Comparison of ENCODE assay signal across 25 cellular contexts in genomic region chr18:7089369-7089768, GRCh38. TPM values are rescaled to one million over a fixed set of nuclear protein-coding genes. Genes with fewer than 3 reads are reported as not detected.
"Had no signal": no experiment of that assay in that cellular context is flagged by ENCODE, and none has a peak within 500 bp of the region (broad histone marks: within the 10 kb centered on the region; RNA-seq: fewer than 3 reads in every experiment).

No MANE protein-coding gene starts in this region.

- H3K4me3 Mint-ChIP-seq: activated CD4-positive, alpha-beta memory T cell treated with anti-CD3 and anti-CD28 coated beads, Interleukin-2, amount 10 ng/mL, durations not matched to agents 7 days and 5 days; activated CD4-positive, alpha-beta T cell treated with anti-CD3 and anti-CD28 coated beads, Interleukin-2, amount 10 ng/mL, durations not matched to agents 7 days and 5 days; activated naive CD4-positive, alpha-beta T cell treated with anti-CD3 and anti-CD28 coated beads, Interleukin-2, amount 10 ng/mL, durations not matched to agents 7 days and 5 days; activated naive CD8-positive, alpha-beta T cell treated with anti-CD3 and anti-CD28 coated beads, Interleukin-2, amount 10 ng/mL, durations not matched to agents 7 days and 5 days; activated T-cell treated with anti-CD3 and anti-CD28 coated beads, Interleukin-2, amount 50 U/mL, for 24 hours; naive thymus-derived CD8-positive, alpha-beta T cell; stimulated activated effector memory CD8-positive, alpha-beta T cell treated with anti-CD3 and anti-CD28 coated beads, Interleukin-12 subunit alpha, Interleukin-12 subunit beta, amount 100 ng/mL, for 72 hours; stimulated activated naive CD8-positive, alpha-beta T cell treated with anti-CD3 and anti-CD28 coated beads, Interleukin-15, Interleukin-2, amounts not matched to agents 100 ng/mL and 50 ng/mL, for 24 hours had no signal

- ATAC-seq: esophagus mucosa; foreskin keratinocyte; left colon; naive thymus-derived CD8-positive, alpha-beta T cell; pancreas; psoas muscle; stimulated activated effector memory CD8-positive, alpha-beta T cell treated with anti-CD3 and anti-CD28 coated beads, Interleukin-12 subunit alpha, Interleukin-12 subunit beta, amount 100 ng/mL, for 72 hours; upper lobe of right lung had no signal

- H3K27me3 Mint-ChIP-seq: activated CD4-positive, alpha-beta memory T cell treated with anti-CD3 and anti-CD28 coated beads, Interleukin-2, amount 10 ng/mL, durations not matched to agents 7 days and 5 days; activated CD4-positive, alpha-beta T cell treated with anti-CD3 and anti-CD28 coated beads, Interleukin-2, amount 10 ng/mL, durations not matched to agents 7 days and 5 days; activated naive CD4-positive, alpha-beta T cell treated with anti-CD3 and anti-CD28 coated beads, Interleukin-2, amount 10 ng/mL, durations not matched to agents 7 days and 5 days; activated naive CD8-positive, alpha-beta T cell treated with anti-CD3 and anti-CD28 coated beads, Interleukin-2, amount 10 ng/mL, durations not matched to agents 7 days and 5 days; activated T-cell treated with anti-CD3 and anti-CD28 coated beads, Interleukin-2, amount 50 U/mL, for 24 hours; stimulated activated naive CD8-positive, alpha-beta T cell treated with anti-CD3 and anti-CD28 coated beads, Interleukin-15, Interleukin-2, amounts not matched to agents 100 ng/mL and 50 ng/mL, for 24 hours had no signal

- H3K4me1 ChIP-seq: pancreas, psoas muscle, upper lobe of right lung had no signal

- H3K4me3 ChIP-seq: ascending aorta, pancreas, psoas muscle, sigmoid colon, upper lobe of right lung had no signal

- H3K9me3 ChIP-seq: ascending aorta, neutrophil, pancreas, psoas muscle, sigmoid colon, upper lobe of right lung had no signal

- H3K9me3 Mint-ChIP-seq: activated CD4-positive, alpha-beta T cell treated with anti-CD3 and anti-CD28 coated beads, Interleukin-2, amount 10 ng/mL, durations not matched to agents 7 days and 5 days; activated naive CD8-positive, alpha-beta T cell treated with anti-CD3 and anti-CD28 coated beads, Interleukin-2, amount 10 ng/mL, durations not matched to agents 7 days and 5 days; activated T-cell treated with anti-CD3 and anti-CD28 coated beads, Interleukin-2, amount 50 U/mL, for 24 hours; stimulated activated naive CD8-positive, alpha-beta T cell treated with anti-CD3 and anti-CD28 coated beads, Interleukin-15, Interleukin-2, amounts not matched to agents 100 ng/mL and 50 ng/mL, for 24 hours had no signal

- H3K27me3 ChIP-seq: ascending aorta, brain microvascular endothelial cell, foreskin keratinocyte, neutrophil, pancreas, sigmoid colon, upper lobe of right lung had no signal

- H3K27ac ChIP-seq: ascending aorta, brain microvascular endothelial cell, foreskin keratinocyte, neutrophil, pancreas, psoas muscle, sigmoid colon, upper lobe of right lung had no signal

- H3K36me3 ChIP-seq: ascending aorta, brain microvascular endothelial cell, neutrophil, pancreas, sigmoid colon, upper lobe of right lung had no signal

- DNase-seq: activated CD4-positive, alpha-beta memory T cell treated with anti-CD3 and anti-CD28 coated beads, Interleukin-2, amount 10 ng/mL, durations not matched to agents 7 days and 5 days; activated CD4-positive, alpha-beta T cell treated with anti-CD3 and anti-CD28 coated beads for 1 hour; activated CD4-positive, alpha-beta T cell treated with anti-CD3 and anti-CD28 coated beads, Interleukin-2, amount 10 ng/mL, durations not matched to agents 7 days and 5 days; activated CD8-positive, alpha-beta memory T cell treated with anti-CD3 and anti-CD28 coated beads, Interleukin-2, amount 50 U/mL, for 48 hours; activated gamma-delta T cell; activated naive CD4-positive, alpha-beta T cell treated with anti-CD3 and anti-CD28 coated beads, Interleukin-2, amount 10 ng/mL, durations not matched to agents 7 days and 5 days; activated naive CD8-positive, alpha-beta T cell treated with anti-CD3 and anti-CD28 coated beads, Interleukin-2, amount 10 ng/mL, durations not matched to agents 7 days and 5 days; activated T-cell treated with anti-CD3 and anti-CD28 coated beads, Interleukin-2, amount 50 U/mL, for 24 hours; brain microvascular endothelial cell; foreskin keratinocyte; left colon; mammary epithelial cell; naive thymus-derived CD8-positive, alpha-beta T cell; pancreas; psoas muscle; sigmoid colon; small intestine; stimulated activated CD4-positive, alpha-beta T cell treated with anti-CD3 and anti-CD28 coated beads, Interleukin-4, amount 100 ng/mL, for 24 hours; T-helper 2 cell; upper lobe of right lung had no signal

- H3K4me1 Mint-ChIP-seq: activated CD4-positive, alpha-beta memory T cell treated with anti-CD3 and anti-CD28 coated beads, Interleukin-2, amount 10 ng/mL, durations not matched to agents 7 days and 5 days; activated CD4-positive, alpha-beta T cell treated with anti-CD3 and anti-CD28 coated beads, Interleukin-2, amount 10 ng/mL, durations not matched to agents 7 days and 5 days; activated naive CD4-positive, alpha-beta T cell treated with anti-CD3 and anti-CD28 coated beads, Interleukin-2, amount 10 ng/mL, durations not matched to agents 7 days and 5 days; activated naive CD8-positive, alpha-beta T cell treated with anti-CD3 and anti-CD28 coated beads, Interleukin-2, amount 10 ng/mL, durations not matched to agents 7 days and 5 days; naive thymus-derived CD8-positive, alpha-beta T cell; stimulated activated effector memory CD8-positive, alpha-beta T cell treated with anti-CD3 and anti-CD28 coated beads, Interleukin-12 subunit alpha, Interleukin-12 subunit beta, amount 100 ng/mL, for 72 hours had no signal

- H3K27ac Mint-ChIP-seq: activated CD4-positive, alpha-beta memory T cell treated with anti-CD3 and anti-CD28 coated beads, Interleukin-2, amount 10 ng/mL, durations not matched to agents 7 days and 5 days; activated CD4-positive, alpha-beta T cell treated with anti-CD3 and anti-CD28 coated beads, Interleukin-2, amount 10 ng/mL, durations not matched to agents 7 days and 5 days; activated naive CD4-positive, alpha-beta T cell treated with anti-CD3 and anti-CD28 coated beads, Interleukin-2, amount 10 ng/mL, durations not matched to agents 7 days and 5 days; activated naive CD8-positive, alpha-beta T cell treated with anti-CD3 and anti-CD28 coated beads, Interleukin-2, amount 10 ng/mL, durations not matched to agents 7 days and 5 days; activated T-cell treated with anti-CD3 and anti-CD28 coated beads, Interleukin-2, amount 50 U/mL, for 24 hours; naive thymus-derived CD8-positive, alpha-beta T cell; stimulated activated effector memory CD8-positive, alpha-beta T cell treated with anti-CD3 and anti-CD28 coated beads, Interleukin-12 subunit alpha, Interleukin-12 subunit beta, amount 100 ng/mL, for 72 hours; stimulated activated naive CD8-positive, alpha-beta T cell treated with anti-CD3 and anti-CD28 coated beads, Interleukin-15, Interleukin-2, amounts not matched to agents 100 ng/mL and 50 ng/mL, for 24 hours had no signal

- H3K36me3 Mint-ChIP-seq: activated naive CD4-positive, alpha-beta T cell treated with anti-CD3 and anti-CD28 coated beads, Interleukin-2, amount 10 ng/mL, durations not matched to agents 7 days and 5 days; activated naive CD8-positive, alpha-beta T cell treated with anti-CD3 and anti-CD28 coated beads, Interleukin-2, amount 10 ng/mL, durations not matched to agents 7 days and 5 days; naive thymus-derived CD8-positive, alpha-beta T cell; stimulated activated effector memory CD8-positive, alpha-beta T cell treated with anti-CD3 and anti-CD28 coated beads, Interleukin-12 subunit alpha, Interleukin-12 subunit beta, amount 100 ng/mL, for 72 hours had no signal

RNA-seq across cellular contexts. Expression of gene LAMA1, which starts 28.2 kb away (rescaled TPM):
- total RNA-seq: activated CD4-positive, alpha-beta memory T cell treated with anti-CD3 and anti-CD28 coated beads, Interleukin-2, amount 10 ng/mL, durations not matched to agents 7 days and 5 days; activated CD4-positive, alpha-beta T cell treated with anti-CD3 and anti-CD28 coated beads, Interleukin-2, amount 10 ng/mL, durations not matched to agents 7 days and 5 days; activated naive CD8-positive, alpha-beta T cell treated with anti-CD3 and anti-CD28 coated beads, Interleukin-2, amount 10 ng/mL, durations not matched to agents 7 days and 5 days; ascending aorta; naive thymus-derived CD8-positive, alpha-beta T cell had no signal
- polyA plus RNA-seq: naive thymus-derived CD8-positive, alpha-beta T cell had no signal
